Comparison of ENCODE assay signal across 38 cellular contexts in the genomic region with DNA sequence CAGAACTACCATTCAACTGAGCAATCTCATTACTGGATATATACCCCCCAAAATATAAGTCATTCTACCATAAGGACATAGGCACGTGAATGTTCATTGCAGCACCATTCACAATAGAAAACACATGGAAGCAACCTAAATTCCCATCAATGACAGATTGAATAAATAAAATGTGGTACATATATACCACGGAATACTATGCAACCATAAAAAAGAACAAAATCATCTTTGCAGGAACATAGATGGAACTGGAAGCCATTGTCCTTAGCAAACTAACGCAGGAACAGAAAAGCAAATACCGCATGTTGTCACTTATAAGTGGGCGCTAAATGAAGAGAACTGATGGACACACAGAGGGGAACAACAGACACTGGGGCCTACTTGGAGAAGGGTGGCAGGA. TPM values are rescaled to one million over a fixed set of nuclear protein-coding genes. Genes with fewer than 3 reads are reported as not detected.
"Had no signal": no experiment of that assay in that cellular context is flagged by ENCODE, and none has a peak within 500 bp of the region (broad histone marks: within the 10 kb centered on the region; RNA-seq: fewer than 3 reads in every experiment).

No MANE protein-coding gene starts in this region.

- H3K36me3 Mint-ChIP-seq: activated CD8-positive, alpha-beta memory T cell treated with anti-CD3 and anti-CD28 coated beads, Interleukin-2, amount 10 ng/mL, durations not matched to agents 7 days and 5 days; activated naive CD4-positive, alpha-beta T cell treated with anti-CD3 and anti-CD28 coated beads, Interleukin-2, amount 10 ng/mL, durations not matched to agents 7 days and 5 days; activated naive CD4-positive, alpha-beta T cell treated with anti-CD3 and anti-CD28 coated beads, Interleukin-2, amount 50 U/mL, for 24 hours; activated naive CD8-positive, alpha-beta T cell; activated naive CD8-positive, alpha-beta T cell treated with anti-CD3 and anti-CD28 coated beads, Interleukin-2, amount 10 ng/mL, durations not matched to agents 7 days and 5 days had no signal

- H3K4me3 Mint-ChIP-seq: activated B cell treated with CpG ODN at 0.5 μM for 24 hours; activated CD4-positive, alpha-beta memory T cell treated with anti-CD3 and anti-CD28 coated beads, Interleukin-2, amount 10 ng/mL, durations not matched to agents 7 days and 5 days; activated CD4-positive, alpha-beta T cell treated with anti-CD3 and anti-CD28 coated beads for 36 hours; activated CD4-positive, alpha-beta T cell treated with anti-CD3 and anti-CD28 coated beads, Interleukin-2, amount 10 ng/mL, durations not matched to agents 7 days and 5 days; activated CD8-positive, alpha-beta memory T cell treated with anti-CD3 and anti-CD28 coated beads, Interleukin-2, amount 10 ng/mL, durations not matched to agents 7 days and 5 days; activated CD8-positive, alpha-beta T cell treated with anti-CD3 and anti-CD28 coated beads, Interleukin-2, amount 10 ng/mL, durations not matched to agents 7 days and 5 days; activated naive CD4-positive, alpha-beta T cell treated with anti-CD3 and anti-CD28 coated beads, Interleukin-2, amount 10 ng/mL, durations not matched to agents 7 days and 5 days; activated naive CD4-positive, alpha-beta T cell treated with anti-CD3 and anti-CD28 coated beads, Interleukin-2, amount 50 U/mL, for 24 hours; activated naive CD8-positive, alpha-beta T cell; activated naive CD8-positive, alpha-beta T cell treated with anti-CD3 and anti-CD28 coated beads, Interleukin-2, amount 10 ng/mL, durations not matched to agents 7 days and 5 days; activated naive CD8-positive, alpha-beta T cell treated with anti-CD3 and anti-CD28 coated beads, Interleukin-2, amount 50 U/mL, for 24 hours; activated T-cell treated with anti-CD3 and anti-CD28 coated beads, Interleukin-2, amount 50 U/mL, for 24 hours; brain; central memory CD8-positive, alpha-beta T cell; T-helper 1 cell treated with Interleukin-12 subunit alpha and Interleukin-12 subunit beta and Interleukin-4 antibody, amounts not matched to agents 30 μg/mL and 1 μg/mL, for 36 hours; T-helper 2 cell treated with Interferon-gamma antibody and Interleukin-4, amounts not matched to agents 5 μg/mL and 100 μg/mL, for 36 hours had no signal

- DNase-seq: activated B cell treated with CpG ODN at 0.5 μM for 24 hours; activated CD4-positive, alpha-beta memory T cell treated with anti-CD3 and anti-CD28 coated beads, Interleukin-2, amount 10 ng/mL, durations not matched to agents 7 days and 5 days; activated CD4-positive, alpha-beta T cell treated with anti-CD3 and anti-CD28 coated beads for 1 hour; activated CD4-positive, alpha-beta T cell treated with anti-CD3 and anti-CD28 coated beads for 36 hours; activated CD4-positive, alpha-beta T cell treated with anti-CD3 and anti-CD28 coated beads for 48 hours; activated CD4-positive, alpha-beta T cell treated with anti-CD3 and anti-CD28 coated beads, Interleukin-2, amount 10 ng/mL, durations not matched to agents 7 days and 5 days; activated CD4-positive, alpha-beta T cell treated with anti-CD3 and anti-CD28 coated beads, Interleukin-2, amount 50 U/mL, for 48 hours; activated CD8-positive, alpha-beta memory T cell treated with anti-CD3 and anti-CD28 coated beads for 24 hours; activated CD8-positive, alpha-beta memory T cell treated with anti-CD3 and anti-CD28 coated beads, Interleukin-2, amount 10 ng/mL, durations not matched to agents 7 days and 5 days; activated CD8-positive, alpha-beta memory T cell treated with anti-CD3 and anti-CD28 coated beads, Interleukin-2, amount 50 U/mL, for 48 hours; activated CD8-positive, alpha-beta T cell treated with anti-CD3 and anti-CD28 coated beads, Interleukin-2, amount 10 ng/mL, durations not matched to agents 7 days and 5 days; activated effector memory CD4-positive, alpha-beta T cell treated with Interleukin-2 at 50 U/mL for 16 hours; activated gamma-delta T cell; activated naive CD4-positive, alpha-beta T cell treated with anti-CD3 and anti-CD28 coated beads, Interleukin-2, amount 10 ng/mL, durations not matched to agents 7 days and 5 days; activated naive CD4-positive, alpha-beta T cell treated with Interleukin-2 at 50 U/mL for 16 hours; activated naive CD8-positive, alpha-beta T cell treated with anti-CD3 and anti-CD28 coated beads, Interleukin-2, amount 10 ng/mL, durations not matched to agents 7 days and 5 days; activated naive CD8-positive, alpha-beta T cell treated with anti-CD3 and anti-CD28 coated beads, Interleukin-2, amount 50 U/mL, for 24 hours; activated T-cell treated with anti-CD3 and anti-CD28 coated beads, Interleukin-2, amount 50 U/mL, for 24 hours; activated T-cell treated with anti-CD3 and anti-CD28 coated beads, Interleukin-2, amount 50 U/mL, for 48 hours; amygdala; anterior cingulate cortex; caudate nucleus; T-helper 1 cell; T-helper 2 cell; T-helper 9 cell had no signal

- H3K27ac Mint-ChIP-seq: activated B cell treated with CpG ODN at 0.5 μM for 24 hours; activated CD4-positive, alpha-beta memory T cell treated with anti-CD3 and anti-CD28 coated beads, Interleukin-2, amount 10 ng/mL, durations not matched to agents 7 days and 5 days; activated CD4-positive, alpha-beta T cell treated with anti-CD3 and anti-CD28 coated beads for 36 hours; activated CD4-positive, alpha-beta T cell treated with anti-CD3 and anti-CD28 coated beads, Interleukin-2, amount 10 ng/mL, durations not matched to agents 7 days and 5 days; activated CD8-positive, alpha-beta memory T cell treated with anti-CD3 and anti-CD28 coated beads, Interleukin-2, amount 10 ng/mL, durations not matched to agents 7 days and 5 days; activated CD8-positive, alpha-beta T cell treated with anti-CD3 and anti-CD28 coated beads, Interleukin-2, amount 10 ng/mL, durations not matched to agents 7 days and 5 days; activated naive CD4-positive, alpha-beta T cell treated with anti-CD3 and anti-CD28 coated beads, Interleukin-2, amount 10 ng/mL, durations not matched to agents 7 days and 5 days; activated naive CD4-positive, alpha-beta T cell treated with anti-CD3 and anti-CD28 coated beads, Interleukin-2, amount 50 U/mL, for 24 hours; activated naive CD8-positive, alpha-beta T cell; activated naive CD8-positive, alpha-beta T cell treated with anti-CD3 and anti-CD28 coated beads, Interleukin-2, amount 10 ng/mL, durations not matched to agents 7 days and 5 days; activated naive CD8-positive, alpha-beta T cell treated with anti-CD3 and anti-CD28 coated beads, Interleukin-2, amount 50 U/mL, for 24 hours; activated T-cell treated with anti-CD3 and anti-CD28 coated beads, Interleukin-2, amount 50 U/mL, for 24 hours; activated T-helper 2 cell treated with anti-CD3 and anti-CD28 coated beads, Interferon-gamma antibody, Interleukin-2, Interleukin-4, amounts not matched to agents 10 μg/mL and 5 μg/mL and 100 μg/mL, durations not matched to agents 14 hours and 24 hours and 36 hours; brain; T-helper 2 cell treated with Interferon-gamma antibody and Interleukin-4, amounts not matched to agents 5 μg/mL and 100 μg/mL, for 36 hours had no signal

- H3K4me1 Mint-ChIP-seq: activated B cell treated with CpG ODN at 0.5 μM for 24 hours; activated CD4-positive, alpha-beta memory T cell treated with anti-CD3 and anti-CD28 coated beads, Interleukin-2, amount 10 ng/mL, durations not matched to agents 7 days and 5 days; activated CD4-positive, alpha-beta T cell treated with anti-CD3 and anti-CD28 coated beads for 36 hours; activated CD4-positive, alpha-beta T cell treated with anti-CD3 and anti-CD28 coated beads, Interleukin-2, amount 10 ng/mL, durations not matched to agents 7 days and 5 days; activated CD8-positive, alpha-beta memory T cell treated with anti-CD3 and anti-CD28 coated beads, Interleukin-2, amount 10 ng/mL, durations not matched to agents 7 days and 5 days; activated naive CD4-positive, alpha-beta T cell treated with anti-CD3 and anti-CD28 coated beads, Interleukin-2, amount 10 ng/mL, durations not matched to agents 7 days and 5 days; activated naive CD4-positive, alpha-beta T cell treated with anti-CD3 and anti-CD28 coated beads, Interleukin-2, amount 50 U/mL, for 24 hours; activated naive CD8-positive, alpha-beta T cell treated with anti-CD3 and anti-CD28 coated beads, Interleukin-2, amount 10 ng/mL, durations not matched to agents 7 days and 5 days; activated naive CD8-positive, alpha-beta T cell treated with anti-CD3 and anti-CD28 coated beads, Interleukin-2, amount 50 U/mL, for 24 hours; central memory CD8-positive, alpha-beta T cell had no signal

- H3K36me3 ChIP-seq: ascending aorta, cardiac muscle cell had no signal

- H3K27me3 ChIP-seq: ascending aorta, cardiac muscle cell had no signal

- H3K27me3 Mint-ChIP-seq: activated B cell treated with CpG ODN at 0.5 μM for 24 hours; activated CD8-positive, alpha-beta memory T cell treated with anti-CD3 and anti-CD28 coated beads, Interleukin-2, amount 10 ng/mL, durations not matched to agents 7 days and 5 days; brain had no signal

- H3K4me1 ChIP-seq: ascending aorta had no signal

- ATAC-seq: activated CD4-positive, alpha-beta T cell treated with anti-CD3 and anti-CD28 coated beads for 36 hours; activated CD8-positive, alpha-beta memory T cell treated with anti-CD3 and anti-CD28 coated beads, Interleukin-2, amount 10 ng/mL, durations not matched to agents 7 days and 5 days; activated CD8-positive, alpha-beta T cell treated with anti-CD3 and anti-CD28 coated beads, Interleukin-2, amount 10 ng/mL, durations not matched to agents 7 days and 5 days; activated naive CD8-positive, alpha-beta T cell treated with anti-CD3 and anti-CD28 coated beads, Interleukin-2, amount 50 U/mL, for 24 hours had no signal

- H3K4me3 ChIP-seq: ascending aorta, cardiac muscle cell had no signal

- H3K9me3 Mint-ChIP-seq: activated B cell treated with CpG ODN at 0.5 μM for 24 hours; activated CD4-positive, alpha-beta memory T cell treated with anti-CD3 and anti-CD28 coated beads, Interleukin-2, amount 10 ng/mL, durations not matched to agents 7 days and 5 days; activated CD4-positive, alpha-beta T cell treated with anti-CD3 and anti-CD28 coated beads, Interleukin-2, amount 10 ng/mL, durations not matched to agents 7 days and 5 days; activated naive CD4-positive, alpha-beta T cell treated with anti-CD3 and anti-CD28 coated beads, Interleukin-2, amount 10 ng/mL, durations not matched to agents 7 days and 5 days; activated naive CD4-positive, alpha-beta T cell treated with anti-CD3 and anti-CD28 coated beads, Interleukin-2, amount 50 U/mL, for 24 hours; activated naive CD8-positive, alpha-beta T cell treated with anti-CD3 and anti-CD28 coated beads, Interleukin-2, amount 10 ng/mL, durations not matched to agents 7 days and 5 days; activated naive CD8-positive, alpha-beta T cell treated with anti-CD3 and anti-CD28 coated beads, Interleukin-2, amount 50 U/mL, for 24 hours; activated T-cell treated with anti-CD3 and anti-CD28 coated beads, Interleukin-2, amount 50 U/mL, for 24 hours; activated T-helper 2 cell treated with anti-CD3 and anti-CD28 coated beads, Interferon-gamma antibody, Interleukin-2, Interleukin-4, amounts not matched to agents 10 μg/mL and 5 μg/mL and 100 μg/mL, durations not matched to agents 14 hours and 24 hours and 36 hours; central memory CD8-positive, alpha-beta T cell; T-helper 1 cell treated with Interleukin-12 subunit alpha and Interleukin-12 subunit beta and Interleukin-4 antibody, amounts not matched to agents 30 μg/mL and 1 μg/mL, for 36 hours; T-helper 2 cell treated with Interferon-gamma antibody and Interleukin-4, amounts not matched to agents 5 μg/mL and 100 μg/mL, for 36 hours had no signal

- H3K27ac ChIP-seq: ascending aorta, cardiac muscle cell, VCaP had no signal

- H3K9me3 ChIP-seq: ascending aorta had no signal

RNA-seq across cellular contexts. Expression of a gene that starts 14.1 kb away (rescaled TPM):
- total RNA-seq: activated B cell treated with CpG ODN at 0.5 μM for 24 hours; activated CD4-positive, alpha-beta memory T cell treated with anti-CD3 and anti-CD28 coated beads, Interleukin-2, amount 10 ng/mL, durations not matched to agents 7 days and 5 days; activated CD4-positive, alpha-beta T cell treated with anti-CD3 and anti-CD28 coated beads for 36 hours; activated CD4-positive, alpha-beta T cell treated with anti-CD3 and anti-CD28 coated beads, Interleukin-2, amount 10 ng/mL, durations not matched to agents 7 days and 5 days; activated CD8-positive, alpha-beta memory T cell treated with anti-CD3 and anti-CD28 coated beads, Interleukin-2, amount 10 ng/mL, durations not matched to agents 7 days and 5 days; activated CD8-positive, alpha-beta T cell treated with anti-CD3 and anti-CD28 coated beads, Interleukin-2, amount 10 ng/mL, durations not matched to agents 7 days and 5 days; activated naive CD8-positive, alpha-beta T cell treated with anti-CD3 and anti-CD28 coated beads, Interleukin-2, amount 10 ng/mL, durations not matched to agents 7 days and 5 days; activated T-helper 2 cell treated with anti-CD3 and anti-CD28 coated beads, Interferon-gamma antibody, Interleukin-2, Interleukin-4, amounts not matched to agents 10 μg/mL and 5 μg/mL and 100 μg/mL, durations not matched to agents 14 hours and 24 hours and 36 hours; ascending aorta; bronchial epithelial cell; cardiac muscle cell; cerebellum had no signal
- polyA plus RNA-seq: adipose tissue had no signal
